8 cellular contexts compared by ENCODE assay signal in genomic region chr7:148699772-148700629, GRCh38. TPM values are rescaled to one million over a fixed set of nuclear protein-coding genes. Genes with fewer than 3 reads are reported as not detected.
A peak's percentile ranks its signal among the peaks of the same experiment; 100 is the strongest.
DNase-seq lines count a peak whose midpoint lies in the region; ATAC-seq and TF ChIP-seq lines count a peak whose summit lies in the region.

No MANE protein-coding gene starts in this region.

- peak overlapping the region; percentile 82 for H3K27ac Mint-ChIP-seq in activated CD4-positive, alpha-beta T cell treated with anti-CD3 and anti-CD28 coated beads, Interleukin-2, amount 10 ng/mL, durations not matched to agents 7 days and 5 days
- peak overlapping the region; percentile 91 for H3K27ac Mint-ChIP-seq in central memory CD8-positive, alpha-beta T cell (ENCODE audit: low read depth)

- peak; percentile 37 for ATAC-seq in HG02759 (IDR thresholded peaks at IDR 0.05; ENCODE audit: unreplicated experiment)
- no peak for ATAC-seq in central memory CD8-positive, alpha-beta T cell (replicated peaks; ENCODE audit: extremely low read depth, poor library complexity, severe bottlenecking)
- ATAC-seq in lung (ENCODE audit: insufficient read depth, low FRiP score), result peak; percentile 12
- peak; percentile 20 to 66 for ATAC-seq in upper lobe of left lung (ENCODE audit: low FRiP score in 2 of 2)
- ATAC-seq in GM21717 (IDR thresholded peaks at IDR 0.05; ENCODE audit: unreplicated experiment), result no peak

- H3K36me3 Mint-ChIP-seq in activated CD4-positive, alpha-beta T cell treated with anti-CD3 and anti-CD28 coated beads, Interleukin-2, amount 10 ng/mL, durations not matched to agents 7 days and 5 days (ENCODE audit: low read depth), result peaks cover 11% of the 10 kb centered on the region
- peaks cover 23% of the 10 kb centered on the region for H3K36me3 Mint-ChIP-seq in central memory CD8-positive, alpha-beta T cell (ENCODE audit: insufficient read depth)

- POLR2A ChIA-PET in activated CD4-positive, alpha-beta T cell treated with anti-CD3 and anti-CD28 coated beads, Interleukin-2, amount 10 ng/mL, durations not matched to agents 7 days and 5 days (lab: Charles Lee), result interaction anchor here (0.7 kb wide), 1 partner anchor 76 kb away, joined by 3 read pairs; no protein-coding TSS in a partner anchor

- H3K27ac ChIP-seq in lung (ENCODE audit: low read depth in 1 of 2, low read length in 1 of 2) (peak overlapping the region; percentile 98 to 99), upper lobe of left lung (peak overlapping the region; percentile 96 to 99 (median 99))

- CTCF ChIA-PET in activated CD4-positive, alpha-beta T cell treated with anti-CD3 and anti-CD28 coated beads, Interleukin-2, amount 10 ng/mL, durations not matched to agents 7 days and 5 days (lab: Charles Lee), result no interaction called here

- no peak for DNase-seq in activated CD4-positive, alpha-beta T cell treated with anti-CD3 and anti-CD28 coated beads, Interleukin-2, amount 10 ng/mL, durations not matched to agents 7 days and 5 days
- DNase-seq in activated CD4-positive, alpha-beta T cell treated with anti-CD3 and anti-CD28 coated beads for 1 hour, result no peak
- DNase-seq in NCI-H82 treated with DMSO at 0.1 percent for 48 hours (lab: John Stamatoyannopoulos, UW; ENCODE audit: unreplicated experiment), result peak; percentile 34
- no peak for DNase-seq in central memory CD8-positive, alpha-beta T cell (ENCODE audit: low spot score in 2 of 2)
- DNase-seq in lung (ENCODE audit: low spot score), result no peak
- DNase-seq in upper lobe of left lung, result no peak

- peaks cover 55% of the 10 kb centered on the region for H3K4me1 Mint-ChIP-seq in activated CD4-positive, alpha-beta T cell treated with anti-CD3 and anti-CD28 coated beads, Interleukin-2, amount 10 ng/mL, durations not matched to agents 7 days and 5 days
- H3K4me1 Mint-ChIP-seq in central memory CD8-positive, alpha-beta T cell, result peaks cover 62% of the 10 kb centered on the region

- TF ChIP-seq POLR2A in upper lobe of left lung (IDR thresholded peaks at IDR 0.05), result no peak

- 1 to 2% methylated on average over 37 of the region's 37 CpGs for WGBS in lung, 2 donors
- WGBS in upper lobe of left lung, 2 donors, result 2 to 4% methylated on average over 21 to 37 of the region's 37 CpGs

- H3K9me3 ChIP-seq in lung (ENCODE audit: control insufficient read depth in 2 of 2, insufficient read depth in 1 of 2, low read length in 1 of 2), result no peaks in the 10 kb centered on the region
- H3K9me3 ChIP-seq in upper lobe of left lung, result no peaks in the 10 kb centered on the region

- H3K4me3 Mint-ChIP-seq in activated CD4-positive, alpha-beta T cell treated with anti-CD3 and anti-CD28 coated beads, Interleukin-2, amount 10 ng/mL, durations not matched to agents 7 days and 5 days, result peak overlapping the region; percentile 82
- H3K4me3 Mint-ChIP-seq in central memory CD8-positive, alpha-beta T cell, result peak overlapping the region; percentile 88

- no peaks in the 10 kb centered on the region for H3K36me3 ChIP-seq in lung (ENCODE audit: control insufficient read depth in 2 of 2, insufficient read depth in 2 of 2, low read length in 2 of 2)
- H3K36me3 ChIP-seq in upper lobe of left lung, result no peaks in the 10 kb centered on the region

- no peaks in the 10 kb centered on the region for H3K27me3 Mint-ChIP-seq in activated CD4-positive, alpha-beta T cell treated with anti-CD3 and anti-CD28 coated beads, Interleukin-2, amount 10 ng/mL, durations not matched to agents 7 days and 5 days
- H3K27me3 Mint-ChIP-seq in central memory CD8-positive, alpha-beta T cell, result no peaks in the 10 kb centered on the region

- TF ChIP-seq CTCF in lung (IDR thresholded peaks at IDR 0.05; ENCODE audit: control extremely low read depth, extremely low read depth) (no peak), upper lobe of left lung (IDR thresholded peaks at IDR 0.05) (no peak)

- H3K9me3 Mint-ChIP-seq in activated CD4-positive, alpha-beta T cell treated with anti-CD3 and anti-CD28 coated beads, Interleukin-2, amount 10 ng/mL, durations not matched to agents 7 days and 5 days, result no peaks in the 10 kb centered on the region
- H3K9me3 Mint-ChIP-seq in central memory CD8-positive, alpha-beta T cell, result no peaks in the 10 kb centered on the region

- H3K4me1 ChIP-seq in lung (ENCODE audit: control insufficient read depth in 2 of 2, insufficient read depth in 2 of 2, low read length in 2 of 2) (peaks cover 11 to 30% of the 10 kb centered on the region in 2 donors), upper lobe of left lung (peaks cover 33 to 51% (median 46%) of the 10 kb centered on the region in 4 donors)

- H3K4me3 ChIP-seq in lung (peak overlapping the region; percentile 96), upper lobe of left lung (peak overlapping the region; percentile 73 to 89 (median 82))

- TF ChIP-seq EP300 in upper lobe of left lung (IDR thresholded peaks at IDR 0.05), result no peak

- H3K27me3 ChIP-seq in lung (ENCODE audit: control insufficient read depth, insufficient read depth), result no peaks in the 10 kb centered on the region
- H3K27me3 ChIP-seq in upper lobe of left lung, result no peaks in the 10 kb centered on the region

RNA-seq across cellular contexts. Expression of gene CUL1, which starts 1.3 kb away (rescaled TPM):
- total RNA-seq in activated CD4-positive, alpha-beta T cell treated with anti-CD3 and anti-CD28 coated beads, Interleukin-2, amount 10 ng/mL, durations not matched to agents 7 days and 5 days, result 10 to 100 TPM; 51.9 to 57.8 TPM
- total RNA-seq in lung, result 10 to 100 TPM; 35.9 to 56.5 TPM
- polyA plus RNA-seq in lung, result 10 to 100 TPM; 22.9 to 29.7 TPM
- 10 to 100 TPM; 29.0 to 65.0 (median 45.9) TPM for total RNA-seq in upper lobe of left lung

Comparison
In these comparisons a context has a peak if more than half of its experiments do, and no peak if none do; other contexts are left out.
1. ATAC-seq: peak in HG02759 (single experiment), lung (single experiment) and upper lobe of left lung (2 of 2); none in central memory CD8-positive, alpha-beta T cell (single experiment) and GM21717 (single experiment).